11 cellular contexts compared by ENCODE assay signal in genomic region chr3:196932600-196932999, GRCh38. TPM values are rescaled to one million over a fixed set of nuclear protein-coding genes. Genes with fewer than 3 reads are reported as not detected.
A peak's percentile ranks its signal among the peaks of the same experiment; 100 is the strongest.
DNase-seq lines count a peak whose midpoint lies in the region; ATAC-seq and TF ChIP-seq lines count a peak whose summit lies in the region.
"Had no signal": no experiment of that assay in that cellular context is flagged by ENCODE, and none has a peak within 500 bp of the region (broad histone marks: within the 10 kb centered on the region; RNA-seq: fewer than 3 reads in every experiment).

No MANE protein-coding gene starts in this region.

- DNase-seq in GM13976 (ENCODE audit: low spot score): peak; percentile 58
- peak; percentile 78 for DNase-seq in MV-4-11 (lab: John Stamatoyannopoulos, UW)
- no peak for DNase-seq in left lobe of liver (ENCODE audit: low spot score)
- no peak for DNase-seq in ureter (ENCODE audit: low spot score)
- DNase-seq: activated CD4-positive, alpha-beta T cell treated with anti-CD3 and anti-CD28 coated beads, Interleukin-2, amount 50 U/mL, for 1 hour; C1 segment of cervical spinal cord; NCI-H524 treated with DMSO at 0.1 percent for 48 hours; stomach had no signal

- in situ Hi-C loops in GM13976 (cut with MboI; ENCODE audit: low sequenced_read_pairs, unreplicated experiment): no loop called here

- no peak for TF ChIP-seq CTCF in GM13976 (IDR thresholded peaks at IDR 0.05; ENCODE audit: borderline replicate concordance, control extremely low read depth, extremely low read depth, insufficient read depth, missing control alignments)

- ATAC-seq in GM21367 (IDR thresholded peaks at IDR 0.05; ENCODE audit: unreplicated experiment) (peak; percentile 48), left lobe of liver (peak; percentile 12), HG02759 (IDR thresholded peaks at IDR 0.05; ENCODE audit: unreplicated experiment) (no peak), GM21381 (IDR thresholded peaks at IDR 0.05; ENCODE audit: unreplicated experiment) (no peak)

RNA-seq across cellular contexts. Expression of gene NCBP2, which starts 9.7 kb away (rescaled TPM):
- total RNA-seq in left lobe of liver (16.0 TPM), ureter (80.9 TPM)

RNA-seq across cellular contexts. Expression of gene PIGZ, which starts 36.0 kb away (rescaled TPM):
- total RNA-seq in left lobe of liver: 3.8 TPM
- 16.3 TPM for total RNA-seq in ureter

Comparison
In these comparisons a context has a peak if more than half of its experiments do, and no peak if none do; other contexts are left out.
1. DNase-seq: peak in GM13976 (single experiment) and MV-4-11 (single experiment); none in left lobe of liver (single experiment) and ureter (single experiment).
2. ATAC-seq: peak in GM21367 (single experiment) and left lobe of liver (single experiment); none in HG02759 (single experiment) and GM21381 (single experiment).